In genomic region chr2:38020359-38021069, GRCh38 we compare ENCODE assay signal across 1 cellular context. TPM values are rescaled to one million over a fixed set of nuclear protein-coding genes. Genes with fewer than 3 reads are reported as not detected.
"Had no signal": no experiment of that assay in that cellular context is flagged by ENCODE, and none has a peak within 500 bp of the region (broad histone marks: within the 10 kb centered on the region; RNA-seq: fewer than 3 reads in every experiment).

No MANE protein-coding gene starts in this region.

RNA-seq across cellular contexts. Expression of gene CYP1B1, which starts 55.4 kb away (rescaled TPM):
- polyA plus RNA-seq: neural cell had no signal
